Comparison of ENCODE assay signal across 1 cellular context in the genomic region with DNA sequence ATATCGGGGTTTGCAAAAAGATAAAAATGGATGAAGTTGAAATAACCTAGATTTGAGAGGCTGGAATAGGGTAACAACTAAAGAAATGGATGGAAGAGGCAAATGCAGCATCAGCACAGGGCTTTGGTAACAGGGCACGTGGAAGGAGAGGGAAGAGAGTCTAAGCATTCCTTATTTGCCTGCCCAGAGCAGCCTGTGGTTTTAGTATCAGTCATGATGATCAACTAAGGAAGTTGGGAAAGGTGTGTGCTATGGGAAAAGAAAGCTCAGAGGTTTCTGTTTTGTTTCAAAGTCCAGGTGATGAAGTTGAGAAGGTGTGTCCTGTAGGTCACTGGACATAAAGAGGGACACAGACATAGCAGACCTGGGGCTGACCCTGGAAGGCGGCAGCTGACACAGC.
TF ChIP-seq lines count a peak whose summit lies in the region.

No MANE protein-coding gene starts in this region.

TF ChIP-seq in H1, 55 proteins besides CTCF, POLR2A, EP300 and RAD21:
- no peak for TF ChIP-seq SP4 (IDR thresholded peaks at IDR 0.05; ENCODE audit: low read length)
- TF ChIP-seq HDAC6 (IDR thresholded peaks at IDR 0.05; ENCODE audit: low read depth, low read length): no peak
- no peak for TF ChIP-seq CREB1 (IDR thresholded peaks at IDR 0.05)
- TF ChIP-seq SP1 (IDR thresholded peaks at IDR 0.05; ENCODE audit: low read depth, low read length): no peak
- no peak for TF ChIP-seq KDM5A (IDR thresholded peaks at IDR 0.05; ENCODE audit: low read length)
- no peak for TF ChIP-seq CBX5 (IDR thresholded peaks at IDR 0.05; ENCODE audit: low read depth, low read length)
- TF ChIP-seq EZH2 (IDR thresholded peaks at IDR 0.05; ENCODE audit: low read depth, low read length, severe bottlenecking): no peak
- no peak for TF ChIP-seq MAFK (IDR thresholded peaks at IDR 0.05; ENCODE audit: low read depth, low read length)
- TF ChIP-seq HDAC2 (IDR thresholded peaks at IDR 0.05; ENCODE audit: borderline replicate concordance in 1 of 2, low read depth in 2 of 2, low read length in 2 of 2): no peak
- TF ChIP-seq GTF2F1 (IDR thresholded peaks at IDR 0.05; ENCODE audit: borderline replicate concordance, low read depth, low read length): no peak
- TF ChIP-seq CHD2 (IDR thresholded peaks at IDR 0.05; ENCODE audit: low read length): no peak
- no peak for TF ChIP-seq FOSL1 (IDR thresholded peaks at IDR 0.05; ENCODE audit: insufficient read depth, low read depth, low read length)
- no peak for TF ChIP-seq BRCA1 (IDR thresholded peaks at IDR 0.05; ENCODE audit: low read depth, low read length)
